ENCODE assay signal across 9 cellular contexts in genomic region chr7:95684037-95684436, GRCh38.
A peak's percentile ranks its signal among the peaks of the same experiment; 100 is the strongest.
DNase-seq lines count a peak whose midpoint lies in the region; ATAC-seq and TF ChIP-seq lines count a peak whose summit lies in the region.
"Had no signal": no experiment of that assay in that cellular context is flagged by ENCODE, and none has a peak within 500 bp of the region (broad histone marks: within the 10 kb centered on the region; RNA-seq: fewer than 3 reads in every experiment).

No MANE protein-coding gene starts in this region.

- no peak overlapping the region for H3K4me3 ChIP-seq in endodermal cell (ENCODE audit: low read length)

- no peaks in the 10 kb centered on the region for H3K4me1 Mint-ChIP-seq in endodermal cell
- peaks cover 7% of the 10 kb centered on the region for H3K4me1 Mint-ChIP-seq in nephron
- no peaks in the 10 kb centered on the region for H3K4me1 Mint-ChIP-seq in activated T-helper 1 cell treated with anti-CD3 and anti-CD28 coated beads, Interleukin-12 subunit alpha, Interleukin-12 subunit beta, Interleukin-2, Interleukin-4 antibody, amounts not matched to agents 30 ng/mL and 10 ng/mL and 1 ng/mL, durations not matched to agents 14 hours and 24 hours and 36 hours (ENCODE audit: low read depth)

- intact Hi-C loops in activated T-helper 1 cell treated with anti-CD3 and anti-CD28 coated beads, Interleukin-12 subunit alpha, Interleukin-12 subunit beta, Interleukin-2, Interleukin-4 antibody, amounts not matched to agents 30 ng/mL and 10 ng/mL and 1 ng/mL, durations not matched to agents 14 hours and 24 hours and 36 hours (cut with micrococcal nuclease) = no loop called here

- no peak overlapping the region for H3K27ac ChIP-seq in endodermal cell (ENCODE audit: low read depth, low read length)
- H3K27ac ChIP-seq: 22Rv1 had no signal

- no peak overlapping the region for H3K9ac ChIP-seq in endodermal cell (ENCODE audit: extremely low read depth, low read length, poor library complexity, severe bottlenecking)

- H3K4me3 Mint-ChIP-seq in endodermal cell (no peak overlapping the region), nephron (no peak overlapping the region)
- H3K4me3 Mint-ChIP-seq in activated T-helper 1 cell treated with anti-CD3 and anti-CD28 coated beads, Interleukin-12 subunit alpha, Interleukin-12 subunit beta, Interleukin-2, Interleukin-4 antibody, amounts not matched to agents 30 ng/mL and 10 ng/mL and 1 ng/mL, durations not matched to agents 14 hours and 24 hours and 36 hours = no peak overlapping the region

- H3K36me3 ChIP-seq in endodermal cell (ENCODE audit: control insufficient read depth, insufficient read depth, low read length) = no peaks in the 10 kb centered on the region

- H3K27ac Mint-ChIP-seq in endodermal cell = no peak overlapping the region
- H3K27ac Mint-ChIP-seq in nephron = peak overlapping the region in 1 of 3 experiments; percentile 19
- no peak overlapping the region for H3K27ac Mint-ChIP-seq in activated T-helper 1 cell treated with anti-CD3 and anti-CD28 coated beads, Interleukin-12 subunit alpha, Interleukin-12 subunit beta, Interleukin-2, Interleukin-4 antibody, amounts not matched to agents 30 ng/mL and 10 ng/mL and 1 ng/mL, durations not matched to agents 14 hours and 24 hours and 36 hours

- WGBS in endodermal cell (ENCODE audit: insufficient coverage in 1 of 2, insufficient read length in 1 of 2), 2 experiments = 63 to 67% methylated on average over 1 to 2 of the region's 2 CpGs

- H3K36me3 Mint-ChIP-seq in endodermal cell (ENCODE audit: low read depth) (no peaks in the 10 kb centered on the region), nephron (ENCODE audit: low read depth) (no peaks in the 10 kb centered on the region)
- no peaks in the 10 kb centered on the region for H3K36me3 Mint-ChIP-seq in activated T-helper 1 cell treated with anti-CD3 and anti-CD28 coated beads, Interleukin-12 subunit alpha, Interleukin-12 subunit beta, Interleukin-2, Interleukin-4 antibody, amounts not matched to agents 30 ng/mL and 10 ng/mL and 1 ng/mL, durations not matched to agents 14 hours and 24 hours and 36 hours (ENCODE audit: low read depth)

- ATAC-seq in HG03439 (IDR thresholded peaks at IDR 0.05; ENCODE audit: unreplicated experiment) = no peak

- DNase-seq in DMS79 treated with DMSO at 0.1 percent for 48 hours (lab: John Stamatoyannopoulos, UW) = peak; percentile 41
- no peak for DNase-seq in DMS79 (lab: John Stamatoyannopoulos, UW)
- peak; percentile 64 for DNase-seq in NCI-H82 treated with DMSO at 0.1 percent for 48 hours (lab: John Stamatoyannopoulos, UW; ENCODE audit: unreplicated experiment)
- DNase-seq in endodermal cell = no peak
- DNase-seq in activated T-helper 1 cell treated with anti-CD3 and anti-CD28 coated beads, Interleukin-12 subunit alpha, Interleukin-12 subunit beta, Interleukin-2, Interleukin-4 antibody, amounts not matched to agents 30 ng/mL and 10 ng/mL and 1 ng/mL, durations not matched to agents 14 hours and 24 hours and 36 hours (ENCODE audit: low spot score) = no peak
- DNase-seq in NCI-H226 = no peak

- no peaks in the 10 kb centered on the region for H3K27me3 ChIP-seq in endodermal cell (ENCODE audit: control insufficient read depth, insufficient read depth, low read length, poor library complexity, severe bottlenecking)

- H3K9me3 Mint-ChIP-seq in endodermal cell = no peaks in the 10 kb centered on the region
- no peaks in the 10 kb centered on the region for H3K9me3 Mint-ChIP-seq in nephron
- no peaks in the 10 kb centered on the region for H3K9me3 Mint-ChIP-seq in activated T-helper 1 cell treated with anti-CD3 and anti-CD28 coated beads, Interleukin-12 subunit alpha, Interleukin-12 subunit beta, Interleukin-2, Interleukin-4 antibody, amounts not matched to agents 30 ng/mL and 10 ng/mL and 1 ng/mL, durations not matched to agents 14 hours and 24 hours and 36 hours

- TF ChIP-seq CTCF in endodermal cell (conservative IDR thresholded peaks at IDR 0.05) (peak; percentile 76), nephron (IDR thresholded peaks at IDR 0.05; ENCODE audit: unreplicated experiment in 3 of 3) (peak; percentile 50 to 78 (median 61))

- H3K27me3 Mint-ChIP-seq in endodermal cell (ENCODE audit: insufficient read depth) = no peaks in the 10 kb centered on the region
- H3K27me3 Mint-ChIP-seq in nephron (ENCODE audit: low read depth) = no peaks in the 10 kb centered on the region
- peaks cover 2% of the 10 kb centered on the region for H3K27me3 Mint-ChIP-seq in activated T-helper 1 cell treated with anti-CD3 and anti-CD28 coated beads, Interleukin-12 subunit alpha, Interleukin-12 subunit beta, Interleukin-2, Interleukin-4 antibody, amounts not matched to agents 30 ng/mL and 10 ng/mL and 1 ng/mL, durations not matched to agents 14 hours and 24 hours and 36 hours (ENCODE audit: insufficient read depth)

- H3K9me3 ChIP-seq in endodermal cell (ENCODE audit: control insufficient read depth, low read length) = no peaks in the 10 kb centered on the region

- no peaks in the 10 kb centered on the region for H3K4me1 ChIP-seq in endodermal cell (ENCODE audit: control insufficient read depth, insufficient read depth, low read length)

Comparison
In these comparisons a context has a peak if more than half of its experiments do, and no peak if none do; other contexts are left out.
1. DNase-seq: peak in DMS79 treated with DMSO at 0.1 percent for 48 hours (single experiment) and NCI-H82 treated with DMSO at 0.1 percent for 48 hours (single experiment); none in DMS79 (single experiment), endodermal cell (single experiment), activated T-helper 1 cell treated with anti-CD3 and anti-CD28 coated beads, Interleukin-12 subunit alpha, Interleukin-12 subunit beta, Interleukin-2, Interleukin-4 antibody, amounts not matched to agents 30 ng/mL and 10 ng/mL and 1 ng/mL, durations not matched to agents 14 hours and 24 hours and 36 hours (single experiment) and NCI-H226 (single experiment).